ENCODE assay signal across 19 cellular contexts in genomic region chr22:31275018-31275417, GRCh38. TPM values are rescaled to one million over a fixed set of nuclear protein-coding genes. Genes with fewer than 3 reads are reported as not detected.
DNase-seq lines count a peak whose midpoint lies in the region; ATAC-seq, FAIRE-seq and TF ChIP-seq lines count a peak whose summit lies in the region.
"Had no signal": no experiment of that assay in that cellular context is flagged by ENCODE, and none has a peak within 500 bp of the region (broad histone marks: within the 10 kb centered on the region; RNA-seq: fewer than 3 reads in every experiment).

No MANE protein-coding gene starts in this region.

- no peak overlapping the region for H3K4me3 Mint-ChIP-seq in stimulated activated effector memory CD8-positive, alpha-beta T cell treated with anti-CD3 and anti-CD28 coated beads, Interleukin-12 subunit alpha, Interleukin-12 subunit beta, amount 100 ng/mL, for 72 hours
- H3K4me3 Mint-ChIP-seq: stimulated activated memory B cell treated with anti-CD40 and anti-IgM and Interleukin-4, amounts not matched to agents 10 μg/mL and 1 μg/mL and 100 μg/mL, for 72 hours had no signal

- H3K36me3 ChIP-seq in esophagus (ENCODE audit: control insufficient read depth in 2 of 2, insufficient read depth in 2 of 2, low read length in 1 of 2), result peaks cover 11 to 36% of the 10 kb centered on the region in 2 donors
- H3K36me3 ChIP-seq: ovary, uterus had no signal

- TF ChIP-seq CTCF in VCaP (conservative IDR thresholded peaks at IDR 0.05), result no peak

- H3K4me3 ChIP-seq in esophagus (ENCODE audit: low read depth in 1 of 2, low read length in 2 of 2), result no peak overlapping the region
- H3K4me3 ChIP-seq: HAP-1, ovary, skin epidermis, uterus had no signal

- H3K9me3 ChIP-seq in esophagus (ENCODE audit: control insufficient read depth in 2 of 2, insufficient read depth in 1 of 2, low read depth in 1 of 2, low read length in 1 of 2), result no peaks in the 10 kb centered on the region
- H3K9me3 ChIP-seq: HAP-1, ovary, uterus had no signal

- FAIRE-seq in GM12891 (lab: Jason Lieb, UNC), result no peak
- FAIRE-seq: colon, islet of Langerhans had no signal

- H3K36me3 Mint-ChIP-seq in stimulated activated effector memory CD8-positive, alpha-beta T cell treated with anti-CD3 and anti-CD28 coated beads, Interleukin-12 subunit alpha, Interleukin-12 subunit beta, amount 100 ng/mL, for 72 hours, result peaks cover 58% of the 10 kb centered on the region

- H3K27me3 ChIP-seq in esophagus (ENCODE audit: control insufficient read depth in 1 of 2, insufficient read depth in 2 of 2, low read length in 2 of 2), result no peaks in the 10 kb centered on the region
- H3K27me3 ChIP-seq: ovary, uterus had no signal

- 57 to 73% methylated on average over 6 of the region's 6 CpGs for WGBS in esophagus, 2 donors

- peaks cover 40% of the 10 kb centered on the region for H3K4me1 Mint-ChIP-seq in stimulated activated effector memory CD8-positive, alpha-beta T cell treated with anti-CD3 and anti-CD28 coated beads, Interleukin-12 subunit alpha, Interleukin-12 subunit beta, amount 100 ng/mL, for 72 hours
- H3K4me1 Mint-ChIP-seq: stimulated activated memory B cell treated with anti-CD40 and anti-IgM and Interleukin-4, amounts not matched to agents 10 μg/mL and 1 μg/mL and 100 μg/mL, for 72 hours had no signal

- DNase-seq in activated effector memory CD4-positive, alpha-beta T cell treated with anti-CD3 and anti-CD28 coated beads, Interleukin-2, amount 50 U/mL, for 16 hours, result peak; percentile 55
- DNase-seq in activated effector memory CD4-positive, alpha-beta T cell treated with Interleukin-2 at 50 U/mL for 16 hours, result no peak
- no peak for DNase-seq in stimulated activated effector memory CD8-positive, alpha-beta T cell treated with anti-CD3 and anti-CD28 coated beads, Interleukin-12 subunit alpha, Interleukin-12 subunit beta, amount 100 ng/mL, for 72 hours (ENCODE audit: low spot score in 2 of 2)
- no peak for DNase-seq in SIG-M5 (lab: John Stamatoyannopoulos, UW)
- no peak for DNase-seq in GM12891 (ENCODE audit: insufficient read length, low spot score)
- DNase-seq in foreskin melanocyte, result no peak
- DNase-seq: head of caudate nucleus, NCI-H524, ovary, uterus had no signal

- ATAC-seq in stimulated activated effector memory CD8-positive, alpha-beta T cell treated with anti-CD3 and anti-CD28 coated beads, Interleukin-12 subunit alpha, Interleukin-12 subunit beta, amount 100 ng/mL, for 72 hours, result no peak
- ATAC-seq: esophagus mucosa; SK-N-SH treated with all-trans-retinoic acid at 6 μM for 48 hours; stimulated activated memory B cell treated with anti-CD40 and anti-IgM and Interleukin-4, amounts not matched to agents 10 μg/mL and 1 μg/mL and 100 μg/mL, for 72 hours had no signal

- H3K9me3 Mint-ChIP-seq in stimulated activated effector memory CD8-positive, alpha-beta T cell treated with anti-CD3 and anti-CD28 coated beads, Interleukin-12 subunit alpha, Interleukin-12 subunit beta, amount 100 ng/mL, for 72 hours, result no peaks in the 10 kb centered on the region
- H3K9me3 Mint-ChIP-seq: stimulated activated memory B cell treated with anti-CD40 and anti-IgM and Interleukin-4, amounts not matched to agents 10 μg/mL and 1 μg/mL and 100 μg/mL, for 72 hours had no signal

- H3K27ac Mint-ChIP-seq in stimulated activated effector memory CD8-positive, alpha-beta T cell treated with anti-CD3 and anti-CD28 coated beads, Interleukin-12 subunit alpha, Interleukin-12 subunit beta, amount 100 ng/mL, for 72 hours, result peak overlapping the region; percentile 86
- H3K27ac Mint-ChIP-seq: stimulated activated memory B cell treated with anti-CD40 and anti-IgM and Interleukin-4, amounts not matched to agents 10 μg/mL and 1 μg/mL and 100 μg/mL, for 72 hours had no signal

- H3K27ac ChIP-seq in VCaP (peak overlapping the region; percentile 54), esophagus (ENCODE audit: low read depth in 2 of 2, low read length in 1 of 2) (peak overlapping the region; percentile 70 to 87)
- H3K27ac ChIP-seq: ovary, uterus had no signal

- H3K4me1 ChIP-seq in esophagus (ENCODE audit: control insufficient read depth in 2 of 2, insufficient read depth in 2 of 2, low read length in 1 of 2), result peaks cover 0 to 9% of the 10 kb centered on the region in 2 donors
- H3K4me1 ChIP-seq: HAP-1, uterus had no signal

- no peak for TF ChIP-seq POLR2A in GM12891 (IDR thresholded peaks at IDR 0.05; ENCODE audit: low read depth, low read length)

TF ChIP-seq in GM12891, 5 proteins besides CTCF, POLR2A, EP300 and RAD21:
- TF ChIP-seq POU2F2 (IDR thresholded peaks at IDR 0.05; ENCODE audit: low read depth, low read length) (no peak), PAX5 (IDR thresholded peaks at IDR 0.05; ENCODE audit: insufficient read depth, low read length, severe bottlenecking) (no peak), POLR2AphosphoS5 (IDR thresholded peaks at IDR 0.05; ENCODE audit: low read depth, low read length) (no peak), SPI1 (IDR thresholded peaks at IDR 0.05; ENCODE audit: low read depth, low read length) (no peak), TAF1 (IDR thresholded peaks at IDR 0.05; ENCODE audit: low read depth, low read length) (no peak)
TF ChIP-seq in GM12891: peak in this region for 0.

RNA-seq across cellular contexts. Expression of gene PIK3IP1, which starts 17.3 kb away (rescaled TPM):
- 10 to 100 TPM; 11.5 to 15.5 TPM for polyA plus RNA-seq in esophagus
- 5.3 TPM for polyA plus RNA-seq in GM12891 (2012; ENCODE audit: low read depth, missing spikeins)
